In genomic region chr19:51123381-51124186, GRCh38 we compare ENCODE assay signal across 11 cellular contexts. TPM values are rescaled to one million over a fixed set of nuclear protein-coding genes. Genes with fewer than 3 reads are reported as not detected.
DNase-seq lines count a peak whose midpoint lies in the region; ATAC-seq, FAIRE-seq and TF ChIP-seq lines count a peak whose summit lies in the region.
"Had no signal": no experiment of that assay in that cellular context is flagged by ENCODE, and none has a peak within 500 bp of the region (broad histone marks: within the 10 kb centered on the region; RNA-seq: fewer than 3 reads in every experiment).

No MANE protein-coding gene starts in this region.

- intact Hi-C loops in HepG2 (cut with micrococcal nuclease; ENCODE audit: unreplicated experiment) (no loop called here), cardiac septum (cut with DNase I) (no loop called here), transverse colon (cut with DNase I; ENCODE audit: low total_unique reads) (no loop called here)

- no peaks in the 10 kb centered on the region for H3K27me3 ChIP-seq in liver (ENCODE audit: control insufficient read depth in 4 of 4, insufficient read depth in 4 of 4, low read length in 3 of 4)
- peaks cover 4 to 48% of the 10 kb centered on the region in 2 experiments; a peak in 4 of 5 replicates for H3K27me3 ChIP-seq in HepG2 (ENCODE audit: control insufficient read depth in 1 of 2, insufficient read depth in 2 of 2, low read length in 2 of 2)
- H3K27me3 ChIP-seq in transverse colon, result peaks cover 5% of the 10 kb centered on the region
- peaks cover 6% of the 10 kb centered on the region; the same call in 1 of the 2 replicates for H3K27me3 ChIP-seq in HAP-1 (ENCODE audit: low read depth)

- TF ChIP-seq EP300 in HepG2 (IDR thresholded peaks at IDR 0.05; ENCODE audit: low read depth in 2 of 2, low read length in 2 of 2) (no peak), HepG2 (CRISPR knock-in tag; IDR thresholded peaks at IDR 0.05; ENCODE audit: borderline replicate concordance) (no peak), transverse colon (IDR thresholded peaks at IDR 0.05; ENCODE audit: low read depth) (no peak)

- H3K27ac ChIP-seq in liver (ENCODE audit: low read depth in 1 of 2, low read length in 2 of 2), result peak overlapping the region; percentile 69 to 70
- H3K27ac ChIP-seq in HepG2 (ENCODE audit: extremely low read length, insufficient read depth, low read length), result no peak overlapping the region
- H3K27ac ChIP-seq in transverse colon, result peak overlapping the region; percentile 33 to 60 (median 47)

- peaks cover 82% of the 10 kb centered on the region for H3K4me1 Mint-ChIP-seq in activated T-cell treated with anti-CD3 and anti-CD28 coated beads, Interleukin-2, amount 50 U/mL, for 24 hours (ENCODE audit: low read depth)

- 60% methylated on average over 15 of the region's 15 CpGs for WGBS in liver
- 29% methylated on average over 15 of the region's 15 CpGs for WGBS in HepG2 (ENCODE audit: low lambda C conversion rate)
- WGBS in transverse colon (ENCODE audit: low coverage in 1 of 2), 2 donors, result 53 to 64% methylated on average over 5 to 15 of the region's 15 CpGs

- no peak for FAIRE-seq in HepG2 (lab: Jason Lieb, UNC)
- FAIRE-seq: urothelium cell line had no signal

- no peak overlapping the region for H3K4me2 ChIP-seq in HepG2 (ENCODE audit: low read depth, low read length)

- no peak overlapping the region for H3K9ac ChIP-seq in liver (ENCODE audit: low read depth in 1 of 2, low read length in 2 of 2)
- H3K9ac ChIP-seq in HepG2 (ENCODE audit: insufficient read depth, low read depth, low read length), result no peak overlapping the region

- H3K4me3 Mint-ChIP-seq in activated T-cell treated with anti-CD3 and anti-CD28 coated beads, Interleukin-2, amount 50 U/mL, for 24 hours, result peak overlapping the region; percentile 44

- no peaks in the 10 kb centered on the region for H3K9me3 ChIP-seq in liver (ENCODE audit: control insufficient read depth in 4 of 4, low read length in 3 of 4)
- no peaks in the 10 kb centered on the region for H3K9me3 ChIP-seq in HepG2 (ENCODE audit: low read length)
- no peaks in the 10 kb centered on the region for H3K9me3 ChIP-seq in transverse colon
- no peaks in the 10 kb centered on the region for H3K9me3 ChIP-seq in HAP-1

- no peak for ATAC-seq in HepG2
- no peak for ATAC-seq in GM18498 (IDR thresholded peaks at IDR 0.05; ENCODE audit: unreplicated experiment)
- no peak for ATAC-seq in HG02852 (IDR thresholded peaks at IDR 0.05; ENCODE audit: unreplicated experiment)

- H3K36me3 ChIP-seq in liver (ENCODE audit: control insufficient read depth in 4 of 4, insufficient read depth in 3 of 4, low read depth in 1 of 4, low read length in 3 of 4) (no peaks in the 10 kb centered on the region), HepG2 (replicated peaks in 1 of 2; ENCODE audit: control insufficient read depth in 1 of 2, insufficient read depth in 2 of 2, low read length in 2 of 2) (no peaks in the 10 kb centered on the region), transverse colon (no peaks in the 10 kb centered on the region), HAP-1 (replicated peaks) (no peaks in the 10 kb centered on the region)

- peaks cover 0 to 16% (median 5%) of the 10 kb centered on the region in 4 donors for H3K4me1 ChIP-seq in liver (ENCODE audit: control insufficient read depth in 4 of 4, insufficient read depth in 4 of 4, low read length in 3 of 4)
- no peaks in the 10 kb centered on the region for H3K4me1 ChIP-seq in HepG2 (ENCODE audit: insufficient read depth, low read length)
- peaks cover 0 to 4% (median 2%) of the 10 kb centered on the region in 4 donors for H3K4me1 ChIP-seq in transverse colon
- no peaks in the 10 kb centered on the region for H3K4me1 ChIP-seq in HAP-1

- H4K20me1 ChIP-seq in HepG2 (ENCODE audit: insufficient read depth, low read length), result no peaks in the 10 kb centered on the region

- DNase-seq in HepG2 (ENCODE audit: low spot score), result no peak
- DNase-seq in activated T-cell treated with anti-CD3 and anti-CD28 coated beads, Interleukin-2, amount 50 U/mL, for 24 hours, result peak; percentile 51
- peak; percentile 87 for DNase-seq in cardiac septum (ENCODE audit: low spot score)
- peak; percentile 26 for DNase-seq in transverse colon
- DNase-seq in HAP-1 (ENCODE audit: low spot score in 2 of 2), result no peak
- DNase-seq: anterior cingulate cortex, NCI-H2227 treated with DMSO at 0.1 percent for 48 hours had no signal

- H3K27ac Mint-ChIP-seq in activated T-cell treated with anti-CD3 and anti-CD28 coated beads, Interleukin-2, amount 50 U/mL, for 24 hours, result peak overlapping the region; percentile 68

- no peak overlapping the region for H2AFZ ChIP-seq in HepG2 (ENCODE audit: low read length)

- no peaks in the 10 kb centered on the region for H3K79me2 ChIP-seq in HepG2 (ENCODE audit: insufficient read depth, low read length)

- TF ChIP-seq RAD21 in liver (IDR thresholded peaks at IDR 0.05) (no peak), HepG2 (CRISPR knock-in tag; IDR thresholded peaks at IDR 0.05) (no peak)

- TF ChIP-seq POLR2A in HepG2 (IDR thresholded peaks at IDR 0.05; ENCODE audit: insufficient read depth in 1 of 2, low read depth in 2 of 2, low read length in 2 of 2) (no peak), transverse colon (IDR thresholded peaks at IDR 0.05) (no peak)

- TF ChIP-seq CTCF in liver (IDR thresholded peaks at IDR 0.05; ENCODE audit: low read depth, low read length, missing input control) (no peak), HepG2 (CRISPR knock-in tag; IDR thresholded peaks at IDR 0.05) (no peak), transverse colon (IDR thresholded peaks at IDR 0.05) (no peak)

- in situ Hi-C loops in HepG2 (cut with HindIII; ENCODE audit: extremely low pct_ligation_motif_present, low pct_unique_long_range_greater_than_20kb), result no loop called here
- in situ Hi-C loops in transverse colon (cut with MboI; ENCODE audit: low pct_ligation_motif_present in 1 of 4, low pct_unique_long_range_greater_than_20kb in 1 of 4, low sequenced_read_pairs in 3 of 4), result no loop called here
- in situ Hi-C loops in HAP-1 (cut with MboI; ENCODE audit: low sequenced_read_pairs), result no loop called here

- H3K4me3 ChIP-seq in liver (ENCODE audit: low read depth in 1 of 3, low read length in 3 of 3) (no peak overlapping the region), HepG2 (replicated peaks in 1 of 3; ENCODE audit: insufficient read depth in 1 of 3, low read depth in 2 of 3, low read length in 3 of 3) (no peak overlapping the region), transverse colon (no peak overlapping the region), HAP-1 (no peak overlapping the region)

- no peaks in the 10 kb centered on the region for H3K27me3 Mint-ChIP-seq in activated T-cell treated with anti-CD3 and anti-CD28 coated beads, Interleukin-2, amount 50 U/mL, for 24 hours

- POLR2A ChIA-PET in HepG2 (lab: Yijun Ruan, JAX), result no interaction called here

- CTCF ChIA-PET in HepG2 (lab: Yijun Ruan, JAX; ENCODE audit: low intra/inter-chr PET ratio, low total read pairs), result no interaction called here

- H3K36me3 Mint-ChIP-seq in activated T-cell treated with anti-CD3 and anti-CD28 coated beads, Interleukin-2, amount 50 U/mL, for 24 hours (ENCODE audit: low read depth), result no peaks in the 10 kb centered on the region

- BruUV-seq in HepG2 (replicated peaks; lab: Mats Ljungman, UMichigan), result no TSS peak

- H3K9me3 Mint-ChIP-seq in activated T-cell treated with anti-CD3 and anti-CD28 coated beads, Interleukin-2, amount 50 U/mL, for 24 hours, result peaks cover 4% of the 10 kb centered on the region

RNA-seq across cellular contexts. Expression of gene SIGLEC9, which starts 1.1 kb away (rescaled TPM):
- total RNA-seq in liver, result 1 to 10 TPM; 4.8 to 5.4 TPM
- polyA plus RNA-seq in liver, result 1 to 10 TPM; 3.0 to 4.1 TPM
- not detected in 2 replicates for total RNA-seq in HepG2 (2016; rRNA removed; fragmentation: Illumina TruSeq; extraction: Trizol)
- total RNA-seq in HepG2 (2016; cell fraction: cytosol; rRNA removed; fragmentation: Illumina TruSeq; extraction: Trizol; ENCODE audit: low read depth), result not detected in 2 replicates
- total RNA-seq in HepG2 (2016; cell fraction: insoluble cytoplasmic fraction; rRNA removed; fragmentation: Illumina TruSeq; extraction: Trizol), result not detected in 2 replicates
- not detected in 2 replicates for total RNA-seq in HepG2 (2016; cell fraction: membrane; rRNA removed; fragmentation: Illumina TruSeq; extraction: Trizol)
- not detected in 2 replicates for total RNA-seq in HepG2 (2016; cell fraction: nucleus; rRNA removed; fragmentation: Illumina TruSeq; extraction: Trizol)
- polyA plus RNA-seq in HepG2 (2011; rRNA removed), result not detected in 2 replicates
- polyA plus RNA-seq in HepG2 (2011; cell fraction: cytosol; rRNA removed), result not detected in 2 replicates
- polyA plus RNA-seq in HepG2 (2011; cell fraction: nucleus; rRNA removed), result 0.14 TPM in 1 of 2 replicates, not detected in the other
- not detected in 2 replicates for polyA plus RNA-seq in HepG2 (2012)
- polyA plus RNA-seq in HepG2 (2016; cell fraction: cytosol; fragmentation: Illumina TruSeq; extraction: Trizol; ENCODE audit: low read depth), result not detected in 2 replicates
- polyA plus RNA-seq in HepG2 (2016; cell fraction: insoluble cytoplasmic fraction; fragmentation: Illumina TruSeq; extraction: Trizol; ENCODE audit: low read depth), result not detected in 2 replicates
- polyA plus RNA-seq in HepG2 (2016; cell fraction: membrane; fragmentation: Illumina TruSeq; extraction: Trizol; ENCODE audit: low read depth), result not detected in 2 replicates
- not detected in 2 replicates for polyA plus RNA-seq in HepG2 (2016; cell fraction: nucleus; fragmentation: Illumina TruSeq; extraction: Trizol; ENCODE audit: insufficient read depth, low read depth)
- polyA minus RNA-seq in HepG2 (2011; rRNA and poly(A)+ RNA removed; ENCODE audit: low replicate concordance), result not detected in 2 replicates
- not detected in 2 replicates for polyA minus RNA-seq in HepG2 (2011; cell fraction: cytosol; rRNA and poly(A)+ RNA removed)
- polyA minus RNA-seq in HepG2 (2011; cell fraction: nucleus; rRNA and poly(A)+ RNA removed), result not detected in 2 replicates
- 1.4 TPM for total RNA-seq in cardiac septum
- total RNA-seq in transverse colon, result 1 to 10 TPM in 2 of 4 donors, not detected in 2; 2.0 to 2.2 TPM

RNA-seq across cellular contexts. Expression of gene CTU1, which starts 15.4 kb away (rescaled TPM):
- total RNA-seq in liver (1 to 10 TPM; 3.4 to 3.7 TPM), HepG2 (2016; rRNA removed; fragmentation: Illumina TruSeq; extraction: Trizol) (1.9 and 2.9 TPM in 2 replicates), cardiac septum (4.2 TPM), transverse colon (10 to 100 TPM in 1 of 4 donors, 1 to 10 TPM in 3; 3.4 to 35.4 (median 7.3) TPM)
- polyA plus RNA-seq in liver (1 to 10 TPM in 1 of 2 donors, under 1 TPM in 1; 0.19 to 1.6 TPM), HepG2 (2011; rRNA removed) (1.9 and 2.5 TPM in 2 replicates)
- 0.71 and 1.1 TPM in 2 replicates for total RNA-seq in HepG2 (2016; cell fraction: cytosol; rRNA removed; fragmentation: Illumina TruSeq; extraction: Trizol; ENCODE audit: low read depth)
- total RNA-seq in HepG2 (2016; cell fraction: insoluble cytoplasmic fraction; rRNA removed; fragmentation: Illumina TruSeq; extraction: Trizol), result 1.9 and 2.5 TPM in 2 replicates
- 0.90 and 1.3 TPM in 2 replicates for total RNA-seq in HepG2 (2016; cell fraction: membrane; rRNA removed; fragmentation: Illumina TruSeq; extraction: Trizol)
- 1.1 and 1.2 TPM in 2 replicates for total RNA-seq in HepG2 (2016; cell fraction: nucleus; rRNA removed; fragmentation: Illumina TruSeq; extraction: Trizol)
- 2.2 and 4.4 TPM in 2 replicates for polyA plus RNA-seq in HepG2 (2011; cell fraction: cytosol; rRNA removed)
- 3.9 and 5.1 TPM in 2 replicates for polyA plus RNA-seq in HepG2 (2011; cell fraction: nucleus; rRNA removed)
- 1.4 and 1.7 TPM in 2 replicates for polyA plus RNA-seq in HepG2 (2012)
- polyA plus RNA-seq in HepG2 (2016; cell fraction: cytosol; fragmentation: Illumina TruSeq; extraction: Trizol; ENCODE audit: low read depth), result 0.35 and 0.53 TPM in 2 replicates
- polyA plus RNA-seq in HepG2 (2016; cell fraction: insoluble cytoplasmic fraction; fragmentation: Illumina TruSeq; extraction: Trizol; ENCODE audit: low read depth), result 1.9 and 2.1 TPM in 2 replicates
- 0.50 and 0.55 TPM in 2 replicates for polyA plus RNA-seq in HepG2 (2016; cell fraction: membrane; fragmentation: Illumina TruSeq; extraction: Trizol; ENCODE audit: low read depth)
- polyA plus RNA-seq in HepG2 (2016; cell fraction: nucleus; fragmentation: Illumina TruSeq; extraction: Trizol; ENCODE audit: insufficient read depth, low read depth), result 1.6 and 2.2 TPM in 2 replicates
- polyA minus RNA-seq in HepG2 (2011; rRNA and poly(A)+ RNA removed; ENCODE audit: low replicate concordance), result 3.8 and 8.1 TPM in 2 replicates
- polyA minus RNA-seq in HepG2 (2011; cell fraction: cytosol; rRNA and poly(A)+ RNA removed), result 3.1 and 3.4 TPM in 2 replicates
- 2.7 and 3.6 TPM in 2 replicates for polyA minus RNA-seq in HepG2 (2011; cell fraction: nucleus; rRNA and poly(A)+ RNA removed)

RNA-seq across cellular contexts. Expression of gene SIGLEC7, which starts 18.5 kb away (rescaled TPM):
- 1 to 10 TPM; 3.2 to 4.7 TPM for total RNA-seq in liver
- 1 to 10 TPM; 2.7 to 4.8 TPM for polyA plus RNA-seq in liver
- total RNA-seq in HepG2 (2016; rRNA removed; fragmentation: Illumina TruSeq; extraction: Trizol), result not detected in 2 replicates
- not detected in 2 replicates for total RNA-seq in HepG2 (2016; cell fraction: cytosol; rRNA removed; fragmentation: Illumina TruSeq; extraction: Trizol; ENCODE audit: low read depth)
- not detected in 2 replicates for total RNA-seq in HepG2 (2016; cell fraction: insoluble cytoplasmic fraction; rRNA removed; fragmentation: Illumina TruSeq; extraction: Trizol)
- not detected in 2 replicates for total RNA-seq in HepG2 (2016; cell fraction: membrane; rRNA removed; fragmentation: Illumina TruSeq; extraction: Trizol)
- total RNA-seq in HepG2 (2016; cell fraction: nucleus; rRNA removed; fragmentation: Illumina TruSeq; extraction: Trizol), result not detected in 2 replicates
- 0.17 TPM in 1 of 2 replicates, not detected in the other for polyA plus RNA-seq in HepG2 (2011; rRNA removed)
- polyA plus RNA-seq in HepG2 (2011; cell fraction: cytosol; rRNA removed), result 0.08 TPM in 1 of 2 replicates, not detected in the other
- not detected in 2 replicates for polyA plus RNA-seq in HepG2 (2011; cell fraction: nucleus; rRNA removed)
- not detected in 2 replicates for polyA plus RNA-seq in HepG2 (2012)
- not detected in 2 replicates for polyA plus RNA-seq in HepG2 (2016; cell fraction: cytosol; fragmentation: Illumina TruSeq; extraction: Trizol; ENCODE audit: low read depth)
- not detected in 2 replicates for polyA plus RNA-seq in HepG2 (2016; cell fraction: insoluble cytoplasmic fraction; fragmentation: Illumina TruSeq; extraction: Trizol; ENCODE audit: low read depth)
- polyA plus RNA-seq in HepG2 (2016; cell fraction: membrane; fragmentation: Illumina TruSeq; extraction: Trizol; ENCODE audit: low read depth), result not detected in 2 replicates
- not detected in 2 replicates for polyA plus RNA-seq in HepG2 (2016; cell fraction: nucleus; fragmentation: Illumina TruSeq; extraction: Trizol; ENCODE audit: insufficient read depth, low read depth)
- polyA minus RNA-seq in HepG2 (2011; rRNA and poly(A)+ RNA removed; ENCODE audit: low replicate concordance), result not detected in 2 replicates
- not detected in 2 replicates for polyA minus RNA-seq in HepG2 (2011; cell fraction: cytosol; rRNA and poly(A)+ RNA removed)
- polyA minus RNA-seq in HepG2 (2011; cell fraction: nucleus; rRNA and poly(A)+ RNA removed), result not detected in 2 replicates
- 0.70 TPM for total RNA-seq in cardiac septum
- total RNA-seq in transverse colon, result 1 to 10 TPM in 1 of 4 donors, under 1 TPM in 1, not detected in 2; 0.82 to 2.1 TPM

RNA-seq across cellular contexts. Expression of gene KLK14, which starts 40.9 kb away (rescaled TPM):
- total RNA-seq in liver, result not detected
- polyA plus RNA-seq in liver, result under 1 TPM in 1 of 2 donors, not detected in 1; 0.06 TPM
- not detected in 2 replicates for total RNA-seq in HepG2 (2016; rRNA removed; fragmentation: Illumina TruSeq; extraction: Trizol)
- not detected in 2 replicates for total RNA-seq in HepG2 (2016; cell fraction: cytosol; rRNA removed; fragmentation: Illumina TruSeq; extraction: Trizol; ENCODE audit: low read depth)
- not detected in 2 replicates for total RNA-seq in HepG2 (2016; cell fraction: insoluble cytoplasmic fraction; rRNA removed; fragmentation: Illumina TruSeq; extraction: Trizol)
- not detected in 2 replicates for total RNA-seq in HepG2 (2016; cell fraction: membrane; rRNA removed; fragmentation: Illumina TruSeq; extraction: Trizol)
- not detected in 2 replicates for total RNA-seq in HepG2 (2016; cell fraction: nucleus; rRNA removed; fragmentation: Illumina TruSeq; extraction: Trizol)
- not detected in 2 replicates for polyA plus RNA-seq in HepG2 (2011; rRNA removed)
- polyA plus RNA-seq in HepG2 (2011; cell fraction: cytosol; rRNA removed), result not detected in 2 replicates
- 0.16 and 0.53 TPM in 2 replicates for polyA plus RNA-seq in HepG2 (2011; cell fraction: nucleus; rRNA removed)
- polyA plus RNA-seq in HepG2 (2012), result not detected in 2 replicates
- polyA plus RNA-seq in HepG2 (2016; cell fraction: cytosol; fragmentation: Illumina TruSeq; extraction: Trizol; ENCODE audit: low read depth), result not detected in 2 replicates
- not detected in 2 replicates for polyA plus RNA-seq in HepG2 (2016; cell fraction: insoluble cytoplasmic fraction; fragmentation: Illumina TruSeq; extraction: Trizol; ENCODE audit: low read depth)
- not detected in 2 replicates for polyA plus RNA-seq in HepG2 (2016; cell fraction: membrane; fragmentation: Illumina TruSeq; extraction: Trizol; ENCODE audit: low read depth)
- not detected in 2 replicates for polyA plus RNA-seq in HepG2 (2016; cell fraction: nucleus; fragmentation: Illumina TruSeq; extraction: Trizol; ENCODE audit: insufficient read depth, low read depth)
- polyA minus RNA-seq in HepG2 (2011; rRNA and poly(A)+ RNA removed; ENCODE audit: low replicate concordance), result 0.40 TPM in 1 of 2 replicates, not detected in the other
- not detected in 2 replicates for polyA minus RNA-seq in HepG2 (2011; cell fraction: cytosol; rRNA and poly(A)+ RNA removed)
- polyA minus RNA-seq in HepG2 (2011; cell fraction: nucleus; rRNA and poly(A)+ RNA removed), result not detected in 2 replicates
- 0.32 TPM for total RNA-seq in cardiac septum
- total RNA-seq in transverse colon, result under 1 TPM in 1 of 4 donors, not detected in 3; 0.82 TPM

RNA-seq across cellular contexts. Expression of gene KLK13, which starts 58.7 kb away (rescaled TPM):
- total RNA-seq in liver (not detected), HepG2 (2016; rRNA removed; fragmentation: Illumina TruSeq; extraction: Trizol) (not detected in 2 replicates), cardiac septum (not detected), transverse colon (1 to 10 TPM in 1 of 4 donors, not detected in 3; 3.3 TPM)
- polyA plus RNA-seq in liver (not detected), HepG2 (2011; rRNA removed) (0.09 TPM in 1 of 2 replicates, not detected in the other)
- total RNA-seq in HepG2 (2016; cell fraction: cytosol; rRNA removed; fragmentation: Illumina TruSeq; extraction: Trizol; ENCODE audit: low read depth), result not detected in 2 replicates
- not detected in 2 replicates for total RNA-seq in HepG2 (2016; cell fraction: insoluble cytoplasmic fraction; rRNA removed; fragmentation: Illumina TruSeq; extraction: Trizol)
- total RNA-seq in HepG2 (2016; cell fraction: membrane; rRNA removed; fragmentation: Illumina TruSeq; extraction: Trizol), result not detected in 2 replicates
- total RNA-seq in HepG2 (2016; cell fraction: nucleus; rRNA removed; fragmentation: Illumina TruSeq; extraction: Trizol), result not detected in 2 replicates
- not detected in 2 replicates for polyA plus RNA-seq in HepG2 (2011; cell fraction: cytosol; rRNA removed)
- not detected in 2 replicates for polyA plus RNA-seq in HepG2 (2011; cell fraction: nucleus; rRNA removed)
- polyA plus RNA-seq in HepG2 (2012), result not detected in 2 replicates
- polyA plus RNA-seq in HepG2 (2016; cell fraction: cytosol; fragmentation: Illumina TruSeq; extraction: Trizol; ENCODE audit: low read depth), result not detected in 2 replicates
- polyA plus RNA-seq in HepG2 (2016; cell fraction: insoluble cytoplasmic fraction; fragmentation: Illumina TruSeq; extraction: Trizol; ENCODE audit: low read depth), result not detected in 2 replicates
- not detected in 2 replicates for polyA plus RNA-seq in HepG2 (2016; cell fraction: membrane; fragmentation: Illumina TruSeq; extraction: Trizol; ENCODE audit: low read depth)
- polyA plus RNA-seq in HepG2 (2016; cell fraction: nucleus; fragmentation: Illumina TruSeq; extraction: Trizol; ENCODE audit: insufficient read depth, low read depth), result not detected in 2 replicates
- not detected in 2 replicates for polyA minus RNA-seq in HepG2 (2011; rRNA and poly(A)+ RNA removed; ENCODE audit: low replicate concordance)
- not detected in 2 replicates for polyA minus RNA-seq in HepG2 (2011; cell fraction: cytosol; rRNA and poly(A)+ RNA removed)
- polyA minus RNA-seq in HepG2 (2011; cell fraction: nucleus; rRNA and poly(A)+ RNA removed), result not detected in 2 replicates

Comparison
In these comparisons a context has a peak if more than half of its experiments do, and no peak if none do; other contexts are left out.
1. DNase-seq: peak in activated T-cell treated with anti-CD3 and anti-CD28 coated beads, Interleukin-2, amount 50 U/mL, for 24 hours (single experiment), cardiac septum (single experiment) and transverse colon (single experiment); none in HepG2 (single experiment) and HAP-1 (0 of 2).